18 cellular contexts compared by ENCODE assay signal in the genomic region with DNA sequence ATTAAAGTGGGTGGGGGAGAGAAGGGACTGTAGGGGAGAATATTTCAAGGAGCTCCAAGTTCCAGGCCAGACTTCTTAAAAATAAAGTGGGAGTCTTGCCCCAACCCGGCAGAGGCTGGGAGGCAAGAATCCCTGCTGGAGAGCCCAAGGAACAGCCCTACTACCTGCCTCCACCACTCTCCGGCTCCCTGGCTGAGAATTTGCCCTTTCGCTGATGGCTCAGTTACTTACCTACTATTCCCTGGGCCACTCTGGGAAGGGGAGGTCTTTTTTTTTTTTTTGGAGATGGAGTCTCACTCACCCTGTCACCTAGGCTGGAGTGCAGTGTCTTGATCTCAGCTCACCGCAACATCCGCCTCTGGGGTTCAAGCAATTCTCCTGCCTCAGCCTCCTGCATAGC. TPM values are rescaled to one million over a fixed set of nuclear protein-coding genes. Genes with fewer than 3 reads are reported as not detected.
DNase-seq lines count a peak whose midpoint lies in the region; ATAC-seq, FAIRE-seq and TF ChIP-seq lines count a peak whose summit lies in the region.
"Had no signal": no experiment of that assay in that cellular context is flagged by ENCODE, and none has a peak within 500 bp of the region (broad histone marks: within the 10 kb centered on the region; RNA-seq: fewer than 3 reads in every experiment).

No MANE protein-coding gene starts in this region.

- H3K4me1 ChIP-seq in kidney (ENCODE audit: control insufficient read depth in 1 of 2, insufficient read depth in 1 of 2, low read depth in 1 of 2, low read length in 2 of 2) (peaks cover 10 to 12% of the 10 kb centered on the region in 2 donors), upper lobe of right lung (peaks cover 12% of the 10 kb centered on the region)
- H3K4me1 ChIP-seq in naive thymus-derived CD4-positive, alpha-beta T cell (ENCODE audit: control insufficient read depth in 2 of 2, insufficient read depth in 2 of 2, low read length in 2 of 2), result peaks cover 0 to 11% of the 10 kb centered on the region in 2 donors
- H3K4me1 ChIP-seq: HAP-1 had no signal

- H3K36me3 Mint-ChIP-seq in T-helper 17 cell (ENCODE audit: low read depth), result peaks cover 2% of the 10 kb centered on the region
- no peaks in the 10 kb centered on the region for H3K36me3 Mint-ChIP-seq in naive thymus-derived CD4-positive, alpha-beta T cell

- peaks cover 8% of the 10 kb centered on the region for H3K4me1 Mint-ChIP-seq in T-helper 17 cell
- H3K4me1 Mint-ChIP-seq in naive thymus-derived CD4-positive, alpha-beta T cell, result peaks cover 0 to 14% (median 5%) of the 10 kb centered on the region in 7 donors

- TF ChIP-seq CTCF in kidney (IDR thresholded peaks at IDR 0.05; ENCODE audit: borderline replicate concordance, extremely low read depth, insufficient read depth) (no peak), upper lobe of right lung (IDR thresholded peaks at IDR 0.05) (no peak)

- H3K27me3 ChIP-seq in upper lobe of right lung, result no peaks in the 10 kb centered on the region
- no peaks in the 10 kb centered on the region for H3K27me3 ChIP-seq in naive thymus-derived CD4-positive, alpha-beta T cell (ENCODE audit: control insufficient read depth in 2 of 2, insufficient read depth in 2 of 2, low read length in 2 of 2)

- H3K9me3 ChIP-seq in T-helper 17 cell (ENCODE audit: control insufficient read depth, low read length, poor library complexity, severe bottlenecking) (no peaks in the 10 kb centered on the region), kidney (ENCODE audit: control insufficient read depth in 1 of 2, low read length in 2 of 2) (no peaks in the 10 kb centered on the region), upper lobe of right lung (no peaks in the 10 kb centered on the region)
- H3K9me3 ChIP-seq in naive thymus-derived CD4-positive, alpha-beta T cell (ENCODE audit: control insufficient read depth in 2 of 3, low read length in 3 of 3), result no peaks in the 10 kb centered on the region
- H3K9me3 ChIP-seq: HAP-1 had no signal

- H3K27ac Mint-ChIP-seq in T-helper 17 cell, result no peak overlapping the region
- H3K27ac Mint-ChIP-seq in naive thymus-derived CD4-positive, alpha-beta T cell, result no peak overlapping the region

- FAIRE-seq in kidney (lab: Jason Lieb, UNC), result no peak

- intact Hi-C loops in left ventricle myocardium superior (cut with micrococcal nuclease) (no loop called here), cardiac septum (cut with DNase I) (no loop called here), kidney (cut with DNase I) (no loop called here), upper lobe of right lung (cut with DNase I) (no loop called here)
- intact Hi-C loops in naive thymus-derived CD4-positive, alpha-beta T cell (cut with micrococcal nuclease), result loop anchor here in 1 of 2 donors (2.0 to 5.0 kb wide), 3 partner anchors 35 to 435 kb away; a partner anchor contains a TSS

- H3K36me3 ChIP-seq in kidney (ENCODE audit: control insufficient read depth in 1 of 2, insufficient read depth in 2 of 2, low read length in 2 of 2), result no peaks in the 10 kb centered on the region
- no peaks in the 10 kb centered on the region for H3K36me3 ChIP-seq in upper lobe of right lung
- H3K36me3 ChIP-seq in naive thymus-derived CD4-positive, alpha-beta T cell (ENCODE audit: control insufficient read depth in 2 of 3, insufficient read depth in 3 of 3, low read length in 3 of 3), result no peaks in the 10 kb centered on the region
- H3K36me3 ChIP-seq: HAP-1 had no signal

- H3K27me3 Mint-ChIP-seq in T-helper 17 cell, result no peaks in the 10 kb centered on the region
- peaks cover 0 to 23% (median 0%) of the 10 kb centered on the region in 5 donors for H3K27me3 Mint-ChIP-seq in naive thymus-derived CD4-positive, alpha-beta T cell

- ATAC-seq in left ventricle myocardium superior (no peak), T-helper 17 cell (no peak), upper lobe of right lung (no peak)
- no peak for ATAC-seq in naive thymus-derived CD4-positive, alpha-beta T cell

- H3K4me3 ChIP-seq in kidney (ENCODE audit: low read length in 2 of 2) (no peak overlapping the region), upper lobe of right lung (no peak overlapping the region)
- H3K4me3 ChIP-seq in naive thymus-derived CD4-positive, alpha-beta T cell (ENCODE audit: low read length), result no peak overlapping the region
- H3K4me3 ChIP-seq: HAP-1 had no signal

- POLR2A ChIA-PET in naive thymus-derived CD4-positive, alpha-beta T cell (lab: Charles Lee), result no interaction called here

- DNase-seq in left ventricle myocardium superior (peak; percentile 22), cardiac septum (ENCODE audit: low spot score) (no peak), T-helper 17 cell (no peak), kidney (peak; percentile 30), NCI-H82 treated with DMSO at 0.1 percent for 48 hours (lab: John Stamatoyannopoulos, UW; ENCODE audit: unreplicated experiment) (no peak), upper lobe of right lung (no peak)
- no peak for DNase-seq in naive thymus-derived CD4-positive, alpha-beta T cell
- DNase-seq: C1 segment of cervical spinal cord, DMS79 treated with DMSO at 0.1 percent for 48 hours, NCI-H1694 treated with DMSO at 0.1 percent for 48 hours, NCI-H510A treated with DMSO at 0.1 percent for 48 hours, NCI-H774, SIG-M5 had no signal

- peak overlapping the region; percentile 9 for H3K4me3 Mint-ChIP-seq in T-helper 17 cell
- no peak overlapping the region for H3K4me3 Mint-ChIP-seq in naive thymus-derived CD4-positive, alpha-beta T cell

- H3K9ac ChIP-seq in kidney (ENCODE audit: low read length in 2 of 2), result no peak overlapping the region
- H3K9ac ChIP-seq: KMS-11 had no signal

- H3K27ac ChIP-seq in kidney (ENCODE audit: low read depth in 2 of 2, low read length in 2 of 2), result no peak overlapping the region
- no peak overlapping the region for H3K27ac ChIP-seq in upper lobe of right lung
- no peak overlapping the region for H3K27ac ChIP-seq in naive thymus-derived CD4-positive, alpha-beta T cell (ENCODE audit: low read depth, low read length)
- H3K27ac ChIP-seq: HL-60, KMS-11 had no signal

- CTCF ChIA-PET in naive thymus-derived CD4-positive, alpha-beta T cell (lab: Charles Lee), result interaction anchor here (0.8 kb wide), 1 partner anchor 12 kb away, joined by 5 read pairs; no protein-coding TSS in a partner anchor

- H3K9me3 Mint-ChIP-seq in naive thymus-derived CD4-positive, alpha-beta T cell, result peaks cover 0 to 9% (median 2%) of the 10 kb centered on the region in 11 donors

RNA-seq across cellular contexts. Expression of a gene that starts 15.5 kb away (rescaled TPM):
- total RNA-seq in left ventricle myocardium superior (9,164 TPM), cardiac septum (3,804 TPM), T-helper 17 cell (not detected), kidney (41.3 TPM), upper lobe of right lung (3.8 TPM)
- 81.9 TPM for polyA plus RNA-seq in kidney (ENCODE audit: insufficient read depth, low read depth, low replicate concordance)
- total RNA-seq in naive thymus-derived CD4-positive, alpha-beta T cell, result not detected
- polyA plus RNA-seq in naive thymus-derived CD4-positive, alpha-beta T cell, result not detected
- total RNA-seq: HT1080, RPMI7951 had no signal

RNA-seq across cellular contexts. Expression of a gene that starts 29.8 kb away (rescaled TPM):
- total RNA-seq in left ventricle myocardium superior (13.0 TPM), cardiac septum (5.4 TPM), T-helper 17 cell (not detected), kidney (286 TPM), upper lobe of right lung (14.9 TPM)
- polyA plus RNA-seq in kidney (ENCODE audit: insufficient read depth, low read depth, low replicate concordance), result 1,885 TPM
- total RNA-seq in naive thymus-derived CD4-positive, alpha-beta T cell, result not detected
- polyA plus RNA-seq in naive thymus-derived CD4-positive, alpha-beta T cell, result not detected
- total RNA-seq: RPMI7951 had no signal

Comparison
In these comparisons a context has a peak if more than half of its experiments do, and no peak if none do; other contexts are left out.
1. DNase-seq: peak in left ventricle myocardium superior (single experiment) and kidney (single experiment); none in cardiac septum (single experiment), T-helper 17 cell (0 of 3), NCI-H82 treated with DMSO at 0.1 percent for 48 hours (single experiment), upper lobe of right lung (single experiment) and naive thymus-derived CD4-positive, alpha-beta T cell (0 of 9).
2. RNA of a gene that starts 15.5 kb away (total RNA-seq): 9,164 TPM in left ventricle myocardium superior (single experiment) and 3,804 TPM in cardiac septum (single experiment); 41.3 TPM in kidney (single experiment), 3.8 TPM in upper lobe of right lung (single experiment), not detected in T-helper 17 cell and not detected in naive thymus-derived CD4-positive, alpha-beta T cell; every median in the first group is over 10 times any median in the second.
3. RNA of a gene that starts 29.8 kb away (total RNA-seq): 286 TPM in kidney (single experiment); 14.9 TPM in upper lobe of right lung (single experiment), 13.0 TPM in left ventricle myocardium superior (single experiment), 5.4 TPM in cardiac septum (single experiment), not detected in T-helper 17 cell and not detected in naive thymus-derived CD4-positive, alpha-beta T cell; every median in the first group is over 10 times any median in the second.